28 cellular contexts compared by ENCODE assay signal in genomic region chr5:12625667-12626263, GRCh38.
"Had no signal": no experiment of that assay in that cellular context is flagged by ENCODE, and none has a peak within 500 bp of the region (broad histone marks: within the 10 kb centered on the region; RNA-seq: fewer than 3 reads in every experiment).

No MANE protein-coding gene starts in this region.

- H3K4me3 Mint-ChIP-seq: activated CD4-positive, alpha-beta memory T cell treated with anti-CD3 and anti-CD28 coated beads for 36 hours; activated CD4-positive, alpha-beta T cell treated with anti-CD3 and anti-CD28 coated beads, Interleukin-2, amount 10 ng/mL, durations not matched to agents 24 days and 14 days; activated T-cell treated with anti-CD3 and anti-CD28 coated beads, Interleukin-2, amount 50 U/mL, for 24 hours; natural killer cell; neural progenitor cell; stimulated activated memory B cell treated with anti-CD40 and anti-IgM and Interleukin-4, amounts not matched to agents 10 μg/mL and 1 μg/mL and 100 μg/mL, for 72 hours; stimulated activated naive CD8-positive, alpha-beta T cell treated with anti-CD3 and anti-CD28 coated beads, Interleukin-15, amount 100 ng/mL, for 72 hours; type B pancreatic cell had no signal

- ATAC-seq: natural killer cell; stimulated activated memory B cell treated with anti-CD40 and anti-IgM and Interleukin-4, amounts not matched to agents 10 μg/mL and 1 μg/mL and 100 μg/mL, for 72 hours; stimulated activated naive CD8-positive, alpha-beta T cell treated with anti-CD3 and anti-CD28 coated beads, Interleukin-15, amount 100 ng/mL, for 72 hours had no signal

- H3K27me3 ChIP-seq: esophagus muscularis mucosa, neural progenitor cell, right atrium auricular region had no signal

- H3K4me1 ChIP-seq: esophagus muscularis mucosa, left ventricle myocardium inferior, neural progenitor cell, parathyroid adenoma, right atrium auricular region had no signal

- H3K4me3 ChIP-seq: esophagus muscularis mucosa, left ventricle myocardium inferior, lung, neural progenitor cell, right atrium auricular region, smooth muscle cell had no signal

- H3K27ac ChIP-seq: esophagus muscularis mucosa, left ventricle myocardium inferior, neural progenitor cell, parathyroid adenoma, right atrium auricular region, WERI-Rb-1 had no signal

- H3K36me3 ChIP-seq: esophagus muscularis mucosa, left ventricle myocardium inferior, neural progenitor cell, right atrium auricular region, WERI-Rb-1 had no signal

- H3K9me3 Mint-ChIP-seq: stimulated activated memory B cell treated with anti-CD40 and anti-IgM and Interleukin-4, amounts not matched to agents 10 μg/mL and 1 μg/mL and 100 μg/mL, for 72 hours; type B pancreatic cell had no signal

- H3K36me3 Mint-ChIP-seq: activated CD4-positive, alpha-beta memory T cell treated with anti-CD3 and anti-CD28 coated beads for 36 hours; natural killer cell; neural progenitor cell; stimulated activated memory B cell treated with anti-CD40 and anti-IgM and Interleukin-4, amounts not matched to agents 10 μg/mL and 1 μg/mL and 100 μg/mL, for 72 hours; type B pancreatic cell had no signal

- H3K27ac Mint-ChIP-seq: activated CD4-positive, alpha-beta memory T cell treated with anti-CD3 and anti-CD28 coated beads for 36 hours; activated CD4-positive, alpha-beta T cell treated with anti-CD3 and anti-CD28 coated beads, Interleukin-2, amount 10 ng/mL, durations not matched to agents 24 days and 14 days; activated T-cell treated with anti-CD3 and anti-CD28 coated beads, Interleukin-2, amount 50 U/mL, for 24 hours; natural killer cell; neural progenitor cell; stimulated activated memory B cell treated with anti-CD40 and anti-IgM and Interleukin-4, amounts not matched to agents 10 μg/mL and 1 μg/mL and 100 μg/mL, for 72 hours; stimulated activated naive CD8-positive, alpha-beta T cell treated with anti-CD3 and anti-CD28 coated beads, Interleukin-15, amount 100 ng/mL, for 72 hours; type B pancreatic cell had no signal

- DNase-seq: activated CD4-positive, alpha-beta memory T cell treated with anti-CD3 and anti-CD28 coated beads for 36 hours; activated CD4-positive, alpha-beta T cell treated with anti-CD3 and anti-CD28 coated beads, Interleukin-2, amount 10 ng/mL, durations not matched to agents 24 days and 14 days; activated CD4-positive, CD25-positive, alpha-beta regulatory T cell treated with anti-CD3 and anti-CD28 coated beads, Interleukin-2, amount 50 U/mL, for 72 hours; activated CD8-positive, alpha-beta memory T cell treated with anti-CD3 and anti-CD28 coated beads, Interleukin-2, amount 50 U/mL, for 4 hours; activated gamma-delta T cell treated with Interleukin-2 at 50 U/mL for 16 hours; activated naive CD4-positive, alpha-beta T cell treated with anti-CD3 and anti-CD28 coated beads, Interleukin-2, amount 50 U/mL, for 16 hours; activated T-cell treated with anti-CD3 and anti-CD28 coated beads, Interleukin-2, amount 50 U/mL, for 24 hours; amniotic stem cell; caudate nucleus; foreskin melanocyte; glutamatergic neuron; left ventricle myocardium inferior; natural killer cell; occipital lobe; stimulated activated CD4-positive, alpha-beta T cell treated with anti-CD3 and anti-CD28 coated beads, Interleukin-1b, Interleukin-23, amount 100 ng/mL, for 48 hours; stimulated activated CD4-positive, alpha-beta T cell treated with anti-CD3 and anti-CD28 coated beads, Interleukin-4, amount 100 ng/mL, for 4 hours; stimulated activated CD8-positive, alpha-beta memory T cell treated with anti-CD3 and anti-CD28 coated beads, Interleukin-4, amount 100 ng/mL, for 48 hours; stimulated activated naive CD8-positive, alpha-beta T cell treated with anti-CD3 and anti-CD28 coated beads, Interleukin-15, amount 100 ng/mL, for 72 hours; substantia nigra; WERI-Rb-1 had no signal

- H3K27me3 Mint-ChIP-seq: activated CD4-positive, alpha-beta memory T cell treated with anti-CD3 and anti-CD28 coated beads for 36 hours; activated CD4-positive, alpha-beta T cell treated with anti-CD3 and anti-CD28 coated beads, Interleukin-2, amount 10 ng/mL, durations not matched to agents 24 days and 14 days; activated T-cell treated with anti-CD3 and anti-CD28 coated beads, Interleukin-2, amount 50 U/mL, for 24 hours; stimulated activated memory B cell treated with anti-CD40 and anti-IgM and Interleukin-4, amounts not matched to agents 10 μg/mL and 1 μg/mL and 100 μg/mL, for 72 hours; stimulated activated naive CD8-positive, alpha-beta T cell treated with anti-CD3 and anti-CD28 coated beads, Interleukin-15, amount 100 ng/mL, for 72 hours had no signal

- H3K4me1 Mint-ChIP-seq: activated CD4-positive, alpha-beta T cell treated with anti-CD3 and anti-CD28 coated beads, Interleukin-2, amount 10 ng/mL, durations not matched to agents 24 days and 14 days; natural killer cell; stimulated activated memory B cell treated with anti-CD40 and anti-IgM and Interleukin-4, amounts not matched to agents 10 μg/mL and 1 μg/mL and 100 μg/mL, for 72 hours; stimulated activated naive CD8-positive, alpha-beta T cell treated with anti-CD3 and anti-CD28 coated beads, Interleukin-15, amount 100 ng/mL, for 72 hours had no signal
